Comparison of ENCODE assay signal across 8 cellular contexts in the genomic region with DNA sequence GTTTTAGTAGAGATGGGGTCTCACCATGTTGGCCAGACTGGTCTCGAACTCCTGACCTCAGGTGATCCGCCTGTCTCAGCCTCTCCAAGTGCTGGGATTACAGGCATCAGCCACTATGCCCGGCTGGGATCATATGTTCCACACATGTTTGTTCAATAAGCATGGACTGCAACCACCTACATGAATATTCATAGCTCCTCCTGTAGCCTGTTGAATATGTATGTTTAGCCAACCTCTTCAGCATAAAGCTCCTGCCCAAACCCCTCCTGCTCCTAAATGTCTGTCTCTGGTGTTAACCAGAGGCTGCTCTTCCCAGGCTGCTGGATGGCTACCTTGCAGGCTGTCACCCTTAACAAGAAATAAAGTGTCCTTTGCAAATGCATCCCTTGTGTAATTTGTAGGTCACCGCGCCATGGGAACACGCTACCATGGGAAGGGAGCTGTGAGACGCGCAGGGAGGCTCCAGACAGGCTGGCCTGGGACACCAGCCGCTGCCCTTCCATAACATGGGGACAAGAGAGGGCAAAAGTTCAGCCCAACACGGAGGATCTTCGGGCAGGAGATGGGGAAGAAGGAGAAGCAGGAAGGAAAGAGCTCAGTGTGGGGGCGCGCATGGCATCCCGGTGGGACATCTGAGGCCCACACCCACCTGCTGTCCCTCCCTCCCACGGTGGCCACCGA. TPM values are rescaled to one million over a fixed set of nuclear protein-coding genes. Genes with fewer than 3 reads are reported as not detected.
DNase-seq lines count a peak whose midpoint lies in the region; ATAC-seq and TF ChIP-seq lines count a peak whose summit lies in the region.
"Not testable (repeated sequence)": the region's sequence is repeated elsewhere in the genome, so short reads cannot be mapped to it uniquely, and the experiment has no call there.

No MANE protein-coding gene starts in this region.

- CTCF ChIA-PET in CD4-positive, alpha-beta T cell (lab: Charles Lee), result not testable (repeated sequence)
- CTCF ChIA-PET in activated CD8-positive, alpha-beta T cell treated with anti-CD3 and anti-CD28 coated beads for 36 hours (lab: Charles Lee), result interaction anchor here (1.0 kb wide), 1 partner anchor 17 kb away, joined by 3 read pairs; no protein-coding TSS in a partner anchor

- not testable (repeated sequence) for ATAC-seq in CD4-positive, alpha-beta T cell (ENCODE audit: poor library complexity); activated CD8-positive, alpha-beta T cell treated with anti-CD3 and anti-CD28 coated beads for 36 hours; natural killer cell; stimulated activated naive B cell treated with anti-CD40 and anti-IgM and Interleukin-4, amounts not matched to agents 10 μg/mL and 1 μg/mL and 100 μg/mL, for 72 hours (replicated peaks)
- ATAC-seq in GM21526 (IDR thresholded peaks at IDR 0.05; ENCODE audit: low FRiP score, unreplicated experiment), result peak; percentile 10
- ATAC-seq in left cardiac atrium, result peak; percentile 1 to 2

- H3K4me3 Mint-ChIP-seq in CD4-positive, alpha-beta T cell, result peak overlapping the region; percentile 92
- peak overlapping the region; percentile 96 for H3K4me3 Mint-ChIP-seq in activated CD8-positive, alpha-beta T cell treated with anti-CD3 and anti-CD28 coated beads for 36 hours
- H3K4me3 Mint-ChIP-seq in chondrocyte (ENCODE audit: unreplicated experiment) (peak overlapping the region; percentile 27), natural killer cell (peak overlapping the region; percentile 96)
- peak overlapping the region; percentile 93 to 97 for H3K4me3 Mint-ChIP-seq in stimulated activated naive B cell treated with anti-CD40 and anti-IgM and Interleukin-4, amounts not matched to agents 10 μg/mL and 1 μg/mL and 100 μg/mL, for 72 hours

- H3K27me3 Mint-ChIP-seq in CD4-positive, alpha-beta T cell; activated CD8-positive, alpha-beta T cell treated with anti-CD3 and anti-CD28 coated beads for 36 hours; chondrocyte (ENCODE audit: low read depth); natural killer cell (ENCODE audit: low read depth in 2 of 2); stimulated activated naive B cell treated with anti-CD40 and anti-IgM and Interleukin-4, amounts not matched to agents 10 μg/mL and 1 μg/mL and 100 μg/mL, for 72 hours: not testable (repeated sequence)

- peak overlapping the region; percentile 13 for H3K27ac ChIP-seq in CD4-positive, alpha-beta T cell (ENCODE audit: low read depth, low read length)

- not testable (repeated sequence) for H3K9me3 Mint-ChIP-seq in CD4-positive, alpha-beta T cell; activated CD8-positive, alpha-beta T cell treated with anti-CD3 and anti-CD28 coated beads for 36 hours; chondrocyte (ENCODE audit: low read depth); natural killer cell; stimulated activated naive B cell treated with anti-CD40 and anti-IgM and Interleukin-4, amounts not matched to agents 10 μg/mL and 1 μg/mL and 100 μg/mL, for 72 hours

- TF ChIP-seq CTCF in CD4-positive, alpha-beta T cell (IDR thresholded peaks at IDR 0.05); activated CD8-positive, alpha-beta T cell treated with anti-CD3 and anti-CD28 coated beads for 36 hours (IDR thresholded peaks at IDR 0.05); chondrocyte (IDR thresholded peaks at IDR 0.05); natural killer cell (IDR thresholded peaks at IDR 0.05): not testable (repeated sequence)

- not testable (repeated sequence) for DNase-seq in CD4-positive, alpha-beta T cell; activated CD8-positive, alpha-beta T cell treated with anti-CD3 and anti-CD28 coated beads for 36 hours; chondrocyte (ENCODE audit: low spot score); left cardiac atrium; natural killer cell; stimulated activated naive B cell treated with anti-CD40 and anti-IgM and Interleukin-4, amounts not matched to agents 10 μg/mL and 1 μg/mL and 100 μg/mL, for 72 hours
- peak; percentile 11 for DNase-seq in MV-4-11 (lab: John Stamatoyannopoulos, UW)

- peaks cover 45% of the 10 kb centered on the region for H3K36me3 Mint-ChIP-seq in CD4-positive, alpha-beta T cell (ENCODE audit: low read depth)
- peaks cover 40% of the 10 kb centered on the region for H3K36me3 Mint-ChIP-seq in activated CD8-positive, alpha-beta T cell treated with anti-CD3 and anti-CD28 coated beads for 36 hours (ENCODE audit: low read depth)
- not testable (repeated sequence) for H3K36me3 Mint-ChIP-seq in chondrocyte (ENCODE audit: low read depth); natural killer cell
- peaks cover 32 to 52% of the 10 kb centered on the region in 2 donors for H3K36me3 Mint-ChIP-seq in stimulated activated naive B cell treated with anti-CD40 and anti-IgM and Interleukin-4, amounts not matched to agents 10 μg/mL and 1 μg/mL and 100 μg/mL, for 72 hours

- intact Hi-C loops in CD4-positive, alpha-beta T cell (cut with DNase I, micrococcal nuclease), result loop anchor here in 1 of 2 experiments (5.0 kb wide), 1 partner anchor 57 kb away; a partner anchor contains a TSS
- intact Hi-C loops in activated CD8-positive, alpha-beta T cell treated with anti-CD3 and anti-CD28 coated beads for 36 hours (cut with micrococcal nuclease); left cardiac atrium (cut with DNase I): not testable (repeated sequence)
- intact Hi-C loops in natural killer cell (cut with micrococcal nuclease), result loop anchor here (5.0 kb wide), 1 partner anchor 62 kb away; no protein-coding TSS in a partner anchor

- not testable (repeated sequence) for H3K27me3 ChIP-seq in CD4-positive, alpha-beta T cell (ENCODE audit: control insufficient read depth, insufficient read depth, low read length)

- POLR2A ChIA-PET in CD4-positive, alpha-beta T cell (lab: Charles Lee), result interaction anchor here (0.6 kb wide), 1 partner anchor 105 kb away, joined by 3 read pairs; no protein-coding TSS in a partner anchor
- POLR2A ChIA-PET in activated CD8-positive, alpha-beta T cell treated with anti-CD3 and anti-CD28 coated beads for 36 hours (lab: Charles Lee), result interaction anchor here (1.2 kb wide), 1 partner anchor 129 kb away, joined by 3 read pairs; no protein-coding TSS in a partner anchor

- not testable (repeated sequence) for H3K9me3 ChIP-seq in CD4-positive, alpha-beta T cell (ENCODE audit: control insufficient read depth, low read length)

- H3K4me1 Mint-ChIP-seq in CD4-positive, alpha-beta T cell (ENCODE audit: low read depth), result peaks cover 54% of the 10 kb centered on the region
- peaks cover 45% of the 10 kb centered on the region for H3K4me1 Mint-ChIP-seq in activated CD8-positive, alpha-beta T cell treated with anti-CD3 and anti-CD28 coated beads for 36 hours (ENCODE audit: low read depth)
- peaks cover 12% of the 10 kb centered on the region for H3K4me1 Mint-ChIP-seq in chondrocyte (ENCODE audit: low read depth)
- H3K4me1 Mint-ChIP-seq in natural killer cell, result peaks cover 28 to 62% of the 10 kb centered on the region in 2 donors
- peaks cover 41 to 71% of the 10 kb centered on the region in 2 donors for H3K4me1 Mint-ChIP-seq in stimulated activated naive B cell treated with anti-CD40 and anti-IgM and Interleukin-4, amounts not matched to agents 10 μg/mL and 1 μg/mL and 100 μg/mL, for 72 hours

- peak overlapping the region; percentile 93 for H3K27ac Mint-ChIP-seq in CD4-positive, alpha-beta T cell
- H3K27ac Mint-ChIP-seq in activated CD8-positive, alpha-beta T cell treated with anti-CD3 and anti-CD28 coated beads for 36 hours, result peak overlapping the region; percentile 95
- H3K27ac Mint-ChIP-seq in chondrocyte (ENCODE audit: unreplicated experiment) (peak overlapping the region; percentile 53), natural killer cell (peak overlapping the region; percentile 94 to 96)
- H3K27ac Mint-ChIP-seq in stimulated activated naive B cell treated with anti-CD40 and anti-IgM and Interleukin-4, amounts not matched to agents 10 μg/mL and 1 μg/mL and 100 μg/mL, for 72 hours, result peak overlapping the region; percentile 97

RNA-seq across cellular contexts. Expression of a gene that starts 0.8 kb away (rescaled TPM):
- 1 to 10 TPM; 7.4 to 8.0 TPM for total RNA-seq in CD4-positive, alpha-beta T cell
- 10 to 100 TPM; 34.4 to 34.9 TPM for total RNA-seq in activated CD8-positive, alpha-beta T cell treated with anti-CD3 and anti-CD28 coated beads for 36 hours
- total RNA-seq in chondrocyte (0.37 to 0.79 TPM (median 0.44 TPM) in 3 replicates), left cardiac atrium (1 to 10 TPM; 1.2 to 1.3 TPM), natural killer cell (10 to 100 TPM; 33.0 to 46.8 (median 37.9) TPM)

RNA-seq across cellular contexts. Expression of a gene that starts 6.1 kb away (rescaled TPM):
- 10 to 100 TPM; 13.9 to 14.8 TPM for total RNA-seq in CD4-positive, alpha-beta T cell
- 10 to 100 TPM; 82.2 to 82.6 TPM for total RNA-seq in activated CD8-positive, alpha-beta T cell treated with anti-CD3 and anti-CD28 coated beads for 36 hours
- total RNA-seq in chondrocyte (17.2 to 22.3 TPM (median 21.3 TPM) in 3 replicates), left cardiac atrium (10 to 100 TPM; 24.1 to 28.1 TPM), natural killer cell (100 to 1,000 TPM; 144 to 168 (median 155) TPM)

RNA-seq across cellular contexts. Expression of a gene that starts 20.6 kb away (rescaled TPM):
- 1 to 10 TPM; 4.3 to 6.5 TPM for total RNA-seq in CD4-positive, alpha-beta T cell
- total RNA-seq in activated CD8-positive, alpha-beta T cell treated with anti-CD3 and anti-CD28 coated beads for 36 hours, result 10 to 100 TPM; 20.7 to 25.0 TPM
- 5.3 to 8.3 TPM (median 6.5 TPM) in 3 replicates for total RNA-seq in chondrocyte
- 1 to 10 TPM; 5.2 to 6.6 TPM for total RNA-seq in left cardiac atrium
- 10 to 100 TPM; 30.1 to 54.4 (median 41.0) TPM for total RNA-seq in natural killer cell

RNA-seq across cellular contexts. Expression of a gene that starts 38.0 kb away (rescaled TPM):
- total RNA-seq in CD4-positive, alpha-beta T cell, result not detected
- total RNA-seq in activated CD8-positive, alpha-beta T cell treated with anti-CD3 and anti-CD28 coated beads for 36 hours, result 1 to 10 TPM; 5.0 to 5.1 TPM
- total RNA-seq in chondrocyte (1.5 to 2.9 TPM (median 2.4 TPM) in 3 replicates), left cardiac atrium (1 to 10 TPM; 1.5 to 1.6 TPM), natural killer cell (1 to 10 TPM; 1.7 to 2.3 (median 2.2) TPM)

RNA-seq across cellular contexts. Expression of a gene that starts 57.0 kb away (rescaled TPM):
- 10 to 100 TPM; 18.8 to 20.6 TPM for total RNA-seq in CD4-positive, alpha-beta T cell
- 10 to 100 TPM; 66.0 to 66.5 TPM for total RNA-seq in activated CD8-positive, alpha-beta T cell treated with anti-CD3 and anti-CD28 coated beads for 36 hours
- total RNA-seq in chondrocyte (0.56 to 0.94 TPM (median 0.87 TPM) in 3 replicates), left cardiac atrium (1 to 10 TPM; 4.6 to 6.8 TPM), natural killer cell (100 to 1,000 TPM; 168 to 308 (median 237) TPM)

Comparison
In these comparisons a context has a peak if more than half of its experiments do, and no peak if none do; other contexts are left out.
1. H3K4me3 Mint-ChIP-seq: peak in every context shown above with its lines; median percentile 96 in activated CD8-positive, alpha-beta T cell treated with anti-CD3 and anti-CD28 coated beads for 36 hours; 96 in natural killer cell; 95 in stimulated activated naive B cell treated with anti-CD40 and anti-IgM and Interleukin-4, amounts not matched to agents 10 μg/mL and 1 μg/mL and 100 μg/mL, for 72 hours; 92 in CD4-positive, alpha-beta T cell; 27 in chondrocyte.